1 cellular context compared by ENCODE assay signal in the genomic region with DNA sequence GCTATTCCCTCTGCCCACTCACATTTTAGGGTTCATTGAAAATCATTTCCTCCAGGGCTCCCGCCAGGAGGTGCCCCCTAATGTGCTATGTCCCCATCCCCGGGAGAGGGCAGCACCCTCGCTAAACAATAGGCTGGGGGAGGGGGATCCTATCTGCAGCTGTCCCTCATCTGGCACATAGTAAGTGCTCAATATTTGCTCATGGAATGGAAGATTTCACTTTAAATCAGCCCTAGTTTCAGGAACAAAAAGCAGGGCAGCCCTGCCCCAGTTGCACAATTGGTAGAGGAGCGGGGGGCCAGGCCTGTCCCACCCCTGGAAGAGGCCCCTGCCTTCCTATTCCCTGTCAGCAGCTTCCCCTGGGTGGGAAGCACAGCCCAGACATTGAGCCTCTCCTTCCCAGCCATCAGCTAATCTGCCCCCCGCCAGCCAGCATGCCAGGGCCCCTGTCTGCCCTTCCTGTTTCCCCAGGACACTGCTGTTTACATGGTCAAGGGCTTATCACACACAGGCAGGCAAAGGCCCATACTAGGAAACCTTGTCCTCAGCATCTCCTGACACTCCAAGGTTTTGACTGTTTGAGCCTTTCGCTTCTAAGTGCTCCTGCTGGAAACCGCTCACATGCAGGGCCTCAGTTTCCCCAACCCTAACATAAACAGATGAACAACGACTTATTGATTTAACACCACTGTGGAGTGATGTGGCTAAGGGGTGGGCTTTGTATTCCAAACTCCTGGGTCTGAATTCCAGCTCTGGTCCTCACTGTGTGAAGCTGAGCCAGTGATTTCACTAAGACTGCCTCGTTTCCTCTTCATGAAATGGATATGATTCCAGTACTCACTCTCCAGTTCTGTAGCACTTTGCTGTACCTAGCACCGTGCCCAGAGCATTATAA.
TF ChIP-seq lines count a peak whose summit lies in the region.

No MANE protein-coding gene starts in this region.

TF ChIP-seq in SK-N-SH treated with all-trans-retinoic acid at 6 μM for 48 hours, 23 proteins besides CTCF, POLR2A, EP300 and RAD21 (continued from another document):
- TF ChIP-seq BACH2 (CRISPR knock-in tag; IDR thresholded peaks at IDR 0.05; ENCODE audit: borderline replicate concordance) (no peak), RARB (CRISPR knock-in tag; IDR thresholded peaks at IDR 0.05) (no peak), OSR1 (CRISPR knock-in tag; IDR thresholded peaks at IDR 0.05) (no peak), CSRNP3 (CRISPR knock-in tag; IDR thresholded peaks at IDR 0.05) (no peak), GLIS3 (CRISPR knock-in tag; IDR thresholded peaks at IDR 0.05) (no peak), PPARA (CRISPR knock-in tag; IDR thresholded peaks at IDR 0.05; ENCODE audit: borderline replicate concordance) (no peak), TOX (CRISPR knock-in tag; IDR thresholded peaks at IDR 0.05; ENCODE audit: borderline replicate concordance) (no peak), ZNF70 (CRISPR knock-in tag; IDR thresholded peaks at IDR 0.05) (no peak), ZNF565 (CRISPR knock-in tag; conservative IDR thresholded peaks at IDR 0.05; ENCODE audit: low read depth) (no peak), ZNF8 (CRISPR knock-in tag; IDR thresholded peaks at IDR 0.05) (no peak), ZFP30 (CRISPR knock-in tag; IDR thresholded peaks at IDR 0.05) (no peak)
- TF ChIP-seq, protein P1, sequence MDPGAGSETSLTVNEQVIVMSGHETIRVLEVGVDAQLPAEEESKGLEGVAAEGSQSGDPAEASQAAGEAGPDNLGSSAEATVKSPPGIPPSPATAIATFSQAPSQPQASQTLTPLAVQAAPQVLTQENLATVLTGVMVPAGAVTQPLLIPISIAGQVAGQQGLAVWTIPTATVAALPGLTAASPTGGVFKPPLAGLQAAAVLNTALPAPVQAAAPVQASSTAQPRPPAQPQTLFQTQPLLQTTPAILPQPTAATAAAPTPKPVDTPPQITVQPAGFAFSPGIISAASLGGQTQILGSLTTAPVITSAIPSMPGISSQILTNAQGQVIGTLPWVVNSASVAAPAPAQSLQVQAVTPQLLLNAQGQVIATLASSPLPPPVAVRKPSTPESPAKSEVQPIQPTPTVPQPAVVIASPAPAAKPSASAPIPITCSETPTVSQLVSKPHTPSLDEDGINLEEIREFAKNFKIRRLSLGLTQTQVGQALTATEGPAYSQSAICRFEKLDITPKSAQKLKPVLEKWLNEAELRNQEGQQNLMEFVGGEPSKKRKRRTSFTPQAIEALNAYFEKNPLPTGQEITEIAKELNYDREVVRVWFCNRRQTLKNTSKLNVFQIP (CRISPR knock-in tag; IDR thresholded peaks at IDR 0.05; ENCODE audit: borderline replicate concordance, low read depth) = no peak
- TF ChIP-seq, protein P2, sequence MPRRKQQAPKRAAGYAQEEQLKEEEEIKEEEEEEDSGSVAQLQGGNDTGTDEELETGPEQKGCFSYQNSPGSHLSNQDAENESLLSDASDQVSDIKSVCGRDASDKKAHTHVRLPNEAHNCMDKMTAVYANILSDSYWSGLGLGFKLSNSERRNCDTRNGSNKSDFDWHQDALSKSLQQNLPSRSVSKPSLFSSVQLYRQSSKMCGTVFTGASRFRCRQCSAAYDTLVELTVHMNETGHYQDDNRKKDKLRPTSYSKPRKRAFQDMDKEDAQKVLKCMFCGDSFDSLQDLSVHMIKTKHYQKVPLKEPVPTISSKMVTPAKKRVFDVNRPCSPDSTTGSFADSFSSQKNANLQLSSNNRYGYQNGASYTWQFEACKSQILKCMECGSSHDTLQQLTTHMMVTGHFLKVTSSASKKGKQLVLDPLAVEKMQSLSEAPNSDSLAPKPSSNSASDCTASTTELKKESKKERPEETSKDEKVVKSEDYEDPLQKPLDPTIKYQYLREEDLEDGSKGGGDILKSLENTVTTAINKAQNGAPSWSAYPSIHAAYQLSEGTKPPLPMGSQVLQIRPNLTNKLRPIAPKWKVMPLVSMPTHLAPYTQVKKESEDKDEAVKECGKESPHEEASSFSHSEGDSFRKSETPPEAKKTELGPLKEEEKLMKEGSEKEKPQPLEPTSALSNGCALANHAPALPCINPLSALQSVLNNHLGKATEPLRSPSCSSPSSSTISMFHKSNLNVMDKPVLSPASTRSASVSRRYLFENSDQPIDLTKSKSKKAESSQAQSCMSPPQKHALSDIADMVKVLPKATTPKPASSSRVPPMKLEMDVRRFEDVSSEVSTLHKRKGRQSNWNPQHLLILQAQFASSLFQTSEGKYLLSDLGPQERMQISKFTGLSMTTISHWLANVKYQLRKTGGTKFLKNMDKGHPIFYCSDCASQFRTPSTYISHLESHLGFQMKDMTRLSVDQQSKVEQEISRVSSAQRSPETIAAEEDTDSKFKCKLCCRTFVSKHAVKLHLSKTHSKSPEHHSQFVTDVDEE (CRISPR knock-in tag; IDR thresholded peaks at IDR 0.05) = no peak
